ENCODE assay signal across 13 cellular contexts in genomic region chr9:133869674-133870419, GRCh38.
DNase-seq lines count a peak whose midpoint lies in the region; ATAC-seq lines count a peak whose summit lies in the region.
"Had no signal": no experiment of that assay in that cellular context is flagged by ENCODE, and none has a peak within 500 bp of the region (broad histone marks: within the 10 kb centered on the region; RNA-seq: fewer than 3 reads in every experiment).

No MANE protein-coding gene starts in this region.

- no peak overlapping the region for H3K4me3 ChIP-seq in trophoblast cell (ENCODE audit: low read depth, low read length)
- H3K4me3 ChIP-seq: esophagus muscularis mucosa, tibial nerve had no signal

- H3K27ac ChIP-seq in trophoblast cell (ENCODE audit: low read depth, low read length) = peak overlapping the region; percentile 71
- H3K27ac ChIP-seq: esophagus muscularis mucosa, tibial nerve had no signal

- H3K4me3 Mint-ChIP-seq in T-helper 17 cell = peak overlapping the region; percentile 68
- peak overlapping the region; percentile 16 for H3K4me3 Mint-ChIP-seq in central memory CD8-positive, alpha-beta T cell

- no peak overlapping the region for H4K8ac ChIP-seq in trophoblast cell (ENCODE audit: low read depth, low read length)

- no peaks in the 10 kb centered on the region for H3K9me3 ChIP-seq in T-helper 17 cell (ENCODE audit: control insufficient read depth, low read length, poor library complexity, severe bottlenecking)
- H3K9me3 ChIP-seq in trophoblast cell (ENCODE audit: insufficient read depth, low read depth, low read length) = peaks cover 5% of the 10 kb centered on the region

- H2BK120ac ChIP-seq in trophoblast cell (ENCODE audit: insufficient read depth, low read length, poor library complexity) = peak overlapping the region; percentile 35

- no CpG with 5 or more reads among the region's 20 CpGs for WGBS in trophoblast cell (ENCODE audit: extremely low coverage, insufficient coverage, insufficient read length)

- peak overlapping the region; percentile 10 for H3K27ac Mint-ChIP-seq in T-helper 17 cell
- no peak overlapping the region for H3K27ac Mint-ChIP-seq in central memory CD8-positive, alpha-beta T cell (ENCODE audit: low read depth)

- peak overlapping the region; percentile 46 for H3K18ac ChIP-seq in trophoblast cell (ENCODE audit: low read length)

- H3K4me2 ChIP-seq in trophoblast cell (ENCODE audit: low read length) = peak overlapping the region; percentile 8

- peaks cover 58% of the 10 kb centered on the region for H3K79me1 ChIP-seq in trophoblast cell (ENCODE audit: low read length)

- no peak overlapping the region for H4K12ac ChIP-seq in trophoblast cell (ENCODE audit: low read depth, low read length)

- peaks cover 38 to 50% of the 10 kb centered on the region in 2 experiments for H3K4me1 ChIP-seq in trophoblast cell (ENCODE audit: control insufficient read depth in 1 of 2, insufficient read depth in 2 of 2, low read length in 2 of 2)

- peak; percentile 25 to 33 for DNase-seq in activated CD4-positive, alpha-beta T cell treated with anti-CD3 and anti-CD28 coated beads, Interleukin-2, amount 50 U/mL, for 48 hours
- DNase-seq in activated CD4-positive, alpha-beta T cell treated with anti-CD3 and anti-CD28 coated beads for 4 hours = no peak
- DNase-seq in T-helper 17 cell (no peak), trophoblast cell (peak in 1 of 2 donors; percentile 34), amniotic stem cell (lab: John Stamatoyannopoulos, UW) (no peak), ecto neural progenitor cell (ENCODE audit: low spot score) (no peak), D341Med (ENCODE audit: low spot score) (no peak)
- no peak for DNase-seq in central memory CD8-positive, alpha-beta T cell (ENCODE audit: low spot score in 2 of 2)
- DNase-seq: anterior cingulate cortex, kidney, T-helper 9 cell had no signal

- peaks cover 9 to 17% of the 10 kb centered on the region in 2 experiments for H3K36me3 ChIP-seq in trophoblast cell (ENCODE audit: control insufficient read depth in 1 of 2, insufficient read depth in 2 of 2, low read length in 2 of 2)
- H3K36me3 ChIP-seq: esophagus muscularis mucosa, tibial nerve had no signal

- H2BK5ac ChIP-seq in trophoblast cell (ENCODE audit: low read depth, low read length, poor library complexity) = peak overlapping the region; percentile 35

- peak overlapping the region; percentile 53 for H3K4ac ChIP-seq in trophoblast cell (ENCODE audit: low read depth, low read length)

- peaks cover 2% of the 10 kb centered on the region for H3K36me3 Mint-ChIP-seq in T-helper 17 cell (ENCODE audit: low read depth)
- no peaks in the 10 kb centered on the region for H3K36me3 Mint-ChIP-seq in central memory CD8-positive, alpha-beta T cell (ENCODE audit: insufficient read depth)

- peak overlapping the region; percentile 37 for H3K14ac ChIP-seq in trophoblast cell (ENCODE audit: low read length)

- no peaks in the 10 kb centered on the region for H3K27me3 ChIP-seq in trophoblast cell (ENCODE audit: insufficient read depth, low read length)
- H3K27me3 ChIP-seq: esophagus muscularis mucosa, tibial nerve had no signal

- H3K9me3 Mint-ChIP-seq in central memory CD8-positive, alpha-beta T cell = peaks cover 7% of the 10 kb centered on the region

- H3K9ac ChIP-seq in trophoblast cell (ENCODE audit: low read length) = no peak overlapping the region

- peaks cover 44% of the 10 kb centered on the region for H3K79me2 ChIP-seq in trophoblast cell (ENCODE audit: control insufficient read depth, insufficient read depth, low read length, poor library complexity)

- H2AFZ ChIP-seq in trophoblast cell (ENCODE audit: insufficient read depth, low read length, poor library complexity) = no peak overlapping the region

- H3K27me3 Mint-ChIP-seq in T-helper 17 cell = peaks cover 7% of the 10 kb centered on the region
- peaks cover 14% of the 10 kb centered on the region for H3K27me3 Mint-ChIP-seq in central memory CD8-positive, alpha-beta T cell

- H3K4me1 Mint-ChIP-seq in T-helper 17 cell = peaks cover 15% of the 10 kb centered on the region
- H3K4me1 Mint-ChIP-seq in central memory CD8-positive, alpha-beta T cell = peaks cover 11% of the 10 kb centered on the region

- ATAC-seq in T-helper 17 cell = peak; percentile 32
- ATAC-seq in central memory CD8-positive, alpha-beta T cell (replicated peaks; ENCODE audit: extremely low read depth, poor library complexity, severe bottlenecking) = no peak

- H2AK5ac ChIP-seq in trophoblast cell (ENCODE audit: low read length) = peak overlapping the region; percentile 20

- peak overlapping the region; percentile 70 for H4K91ac ChIP-seq in trophoblast cell (ENCODE audit: low read depth, low read length)

- no peak overlapping the region for H3K23ac ChIP-seq in trophoblast cell (ENCODE audit: low read length)

- H2BK12ac ChIP-seq in trophoblast cell (ENCODE audit: low read length) = peak overlapping the region; percentile 72

Comparison
In these comparisons a context has a peak if more than half of its experiments do, and no peak if none do; other contexts are left out.
1. DNase-seq: peak in activated CD4-positive, alpha-beta T cell treated with anti-CD3 and anti-CD28 coated beads, Interleukin-2, amount 50 U/mL, for 48 hours (2 of 2); none in activated CD4-positive, alpha-beta T cell treated with anti-CD3 and anti-CD28 coated beads for 4 hours (0 of 2), T-helper 17 cell (0 of 3), central memory CD8-positive, alpha-beta T cell (0 of 2), amniotic stem cell (single experiment), ecto neural progenitor cell (single experiment) and D341Med (single experiment).